In the genomic region with DNA sequence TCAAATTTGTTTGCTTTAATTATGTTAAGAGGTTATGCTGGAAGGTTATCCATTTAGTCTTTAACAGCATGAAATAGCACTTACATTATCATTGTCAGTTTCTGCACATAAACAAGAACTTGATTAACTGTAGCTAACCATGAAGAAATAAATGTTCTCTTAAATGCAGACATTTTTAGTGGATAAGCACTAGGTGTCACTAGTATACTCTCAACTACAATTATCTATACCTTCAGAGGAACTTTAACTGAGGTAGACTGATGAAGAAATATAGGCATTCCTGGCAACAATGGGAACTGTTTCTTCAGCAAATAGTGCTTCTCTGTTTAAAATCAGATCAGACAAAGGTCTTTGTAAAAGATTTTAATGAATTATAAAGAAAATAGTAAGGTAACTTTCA, we compare ENCODE assay signal across 9 cellular contexts.
DNase-seq lines count a peak whose midpoint lies in the region; TF ChIP-seq lines count a peak whose summit lies in the region.
"Had no signal": no experiment of that assay in that cellular context is flagged by ENCODE, and none has a peak within 500 bp of the region (broad histone marks: within the 10 kb centered on the region; RNA-seq: fewer than 3 reads in every experiment).

No MANE protein-coding gene starts in this region.

- H3K27ac Mint-ChIP-seq in activated naive CD4-positive, alpha-beta T cell treated with anti-CD3 and anti-CD28 coated beads for 36 hours: no peak overlapping the region

- H3K9me3 ChIP-seq in uterus: no peaks in the 10 kb centered on the region

- H3K36me3 ChIP-seq in uterus: no peaks in the 10 kb centered on the region

- DNase-seq in ELR (ENCODE audit: low read depth): peak; percentile 6
- DNase-seq in LHCN-M2 (ENCODE audit: low read depth): peak; percentile 12
- peak; percentile 11 for DNase-seq in medulla oblongata (ENCODE audit: extremely low spot score)
- no peak for DNase-seq in uterus
- DNase-seq in islet precursor cell: no peak
- no peak for DNase-seq in D341Med (ENCODE audit: low spot score)
- no peak for DNase-seq in activated naive CD4-positive, alpha-beta T cell treated with anti-CD3 and anti-CD28 coated beads for 36 hours
- DNase-seq: T-helper 9 cell had no signal

- H3K4me1 Mint-ChIP-seq in activated naive CD4-positive, alpha-beta T cell treated with anti-CD3 and anti-CD28 coated beads for 36 hours (ENCODE audit: low read depth): no peaks in the 10 kb centered on the region

- CTCF ChIA-PET in activated naive CD4-positive, alpha-beta T cell treated with anti-CD3 and anti-CD28 coated beads for 36 hours (lab: Charles Lee): no interaction called here

- intact Hi-C loops in uterus (cut with DNase I; ENCODE audit: low total_unique reads): no loop called here
- intact Hi-C loops in activated naive CD4-positive, alpha-beta T cell treated with anti-CD3 and anti-CD28 coated beads for 36 hours (cut with micrococcal nuclease): loop anchor here (1.0 kb wide), 1 partner anchor 235 kb away; no protein-coding TSS in a partner anchor

- H3K27ac ChIP-seq in VCaP: no peak overlapping the region
- no peak overlapping the region for H3K27ac ChIP-seq in uterus

- no peaks in the 10 kb centered on the region for H3K27me3 Mint-ChIP-seq in activated naive CD4-positive, alpha-beta T cell treated with anti-CD3 and anti-CD28 coated beads for 36 hours (ENCODE audit: low read depth)

- no peak for TF ChIP-seq POLR2A in uterus (IDR thresholded peaks at IDR 0.05)

- no peaks in the 10 kb centered on the region for H3K36me3 Mint-ChIP-seq in activated naive CD4-positive, alpha-beta T cell treated with anti-CD3 and anti-CD28 coated beads for 36 hours (ENCODE audit: low read depth)

- peak; percentile 73 for TF ChIP-seq CTCF in VCaP (conservative IDR thresholded peaks at IDR 0.05)
- peak in 1 of 4 experiments; percentile 15 for TF ChIP-seq CTCF in uterus (IDR thresholded peaks at IDR 0.05)

- H3K4me3 ChIP-seq in uterus: no peak overlapping the region

- H3K9me3 Mint-ChIP-seq in activated naive CD4-positive, alpha-beta T cell treated with anti-CD3 and anti-CD28 coated beads for 36 hours: peaks cover 3% of the 10 kb centered on the region

- no peaks in the 10 kb centered on the region for H3K4me1 ChIP-seq in uterus

- no peaks in the 10 kb centered on the region for H3K27me3 ChIP-seq in uterus

- no peak overlapping the region for H3K4me3 Mint-ChIP-seq in activated naive CD4-positive, alpha-beta T cell treated with anti-CD3 and anti-CD28 coated beads for 36 hours

Comparison
In these comparisons a context has a peak if more than half of its experiments do, and no peak if none do; other contexts are left out.
1. DNase-seq: peak in ELR (single experiment), LHCN-M2 (single experiment) and medulla oblongata (single experiment); none in uterus (0 of 2), islet precursor cell (single experiment), D341Med (single experiment) and activated naive CD4-positive, alpha-beta T cell treated with anti-CD3 and anti-CD28 coated beads for 36 hours (single experiment).